ENCODE assay signal across 25 cellular contexts in genomic region chr9:125021069-125021468, GRCh38.
"Had no signal": no experiment of that assay in that cellular context is flagged by ENCODE, and none has a peak within 500 bp of the region (broad histone marks: within the 10 kb centered on the region; RNA-seq: fewer than 3 reads in every experiment).

No MANE protein-coding gene starts in this region.

- H3K27ac ChIP-seq: colonic mucosa, epithelial cell of prostate, esophagus squamous epithelium, gastrocnemius medialis, heart right ventricle, left lung, lower lobe of right lung had no signal

- H3K4me1 ChIP-seq: colonic mucosa, esophagus squamous epithelium, gastrocnemius medialis, heart right ventricle, left lung, lower lobe of right lung had no signal

- ATAC-seq: effector memory CD8-positive, alpha-beta T cell; esophagus mucosa; gastrocnemius medialis; heart right ventricle; left cardiac atrium; left lung; left ventricle myocardium superior; lower lobe of right lung had no signal

- H3K4me3 ChIP-seq: colonic mucosa, esophagus squamous epithelium, gastrocnemius medialis, heart right ventricle, left lung, lower lobe of right lung had no signal

- H3K36me3 ChIP-seq: colonic mucosa had no signal

- H3K9me3 Mint-ChIP-seq: dendritic cell treated with granulocyte-macrophage colony-stimulating factor and Interleukin-4, amounts not matched to agents 40 ng/mL and 50 ng/mL, for 4 days; effector memory CD8-positive, alpha-beta T cell had no signal

- H3K4me3 Mint-ChIP-seq: dendritic cell treated with granulocyte-macrophage colony-stimulating factor and Interleukin-4, amounts not matched to agents 40 ng/mL and 50 ng/mL, for 4 days; effector memory CD8-positive, alpha-beta T cell; endodermal cell had no signal

- H3K9me3 ChIP-seq: colonic mucosa, esophagus squamous epithelium, gastrocnemius medialis, left lung, lower lobe of right lung had no signal

- H3K27me3 ChIP-seq: colonic mucosa, esophagus squamous epithelium, gastrocnemius medialis, heart right ventricle, left lung had no signal

- H3K4me1 Mint-ChIP-seq: endodermal cell had no signal

- DNase-seq: colonic mucosa; cortex of kidney; effector CD8-positive, alpha-beta T cell; effector memory CD8-positive, alpha-beta T cell; endodermal cell; erythroblast; esophagus squamous epithelium; foreskin fibroblast; foreskin melanocyte; gastrocnemius medialis; glutamatergic neuron; head of caudate nucleus; heart right ventricle; hippocampal formation; left cardiac atrium; left lung; left ventricle myocardium superior; lower lobe of right lung; mesendoderm; midbrain had no signal

- FAIRE-seq: islet of Langerhans, keratinocyte had no signal

- H3K27ac Mint-ChIP-seq: dendritic cell treated with granulocyte-macrophage colony-stimulating factor and Interleukin-4, amounts not matched to agents 40 ng/mL and 50 ng/mL, for 4 days; effector memory CD8-positive, alpha-beta T cell; endodermal cell had no signal

- H3K27me3 Mint-ChIP-seq: dendritic cell treated with granulocyte-macrophage colony-stimulating factor and Interleukin-4, amounts not matched to agents 40 ng/mL and 50 ng/mL, for 4 days; effector memory CD8-positive, alpha-beta T cell had no signal
